ENCODE assay signal across 9 cellular contexts in genomic region chr17:182164-182751, GRCh38. TPM values are rescaled to one million over a fixed set of nuclear protein-coding genes. Genes with fewer than 3 reads are reported as not detected.
DNase-seq lines count a peak whose midpoint lies in the region; ATAC-seq and TF ChIP-seq lines count a peak whose summit lies in the region.
"Had no signal": no experiment of that assay in that cellular context is flagged by ENCODE, and none has a peak within 500 bp of the region (broad histone marks: within the 10 kb centered on the region; RNA-seq: fewer than 3 reads in every experiment).

No MANE protein-coding gene starts in this region.

- no peaks in the 10 kb centered on the region for H3K9me3 Mint-ChIP-seq in activated CD4-positive, alpha-beta T cell treated with anti-CD3 and anti-CD28 coated beads for 36 hours (ENCODE audit: low read depth)
- H3K9me3 Mint-ChIP-seq in activated naive CD8-positive, alpha-beta T cell (ENCODE audit: low read depth) = no peaks in the 10 kb centered on the region

- in situ Hi-C loops in gastrocnemius medialis (cut with MboI; ENCODE audit: low sequenced_read_pairs in 4 of 4) = no loop called here

- TF ChIP-seq CTCF in gastrocnemius medialis (IDR thresholded peaks at IDR 0.05 in 4 of 5, conservative IDR thresholded peaks at IDR 0.05 in 1 of 5) = no peak

- CTCF ChIA-PET in activated CD4-positive, alpha-beta T cell treated with anti-CD3 and anti-CD28 coated beads for 36 hours (lab: Charles Lee) = no interaction called here

- H3K27me3 Mint-ChIP-seq in activated CD4-positive, alpha-beta T cell treated with anti-CD3 and anti-CD28 coated beads for 36 hours = peaks cover 31% of the 10 kb centered on the region
- peaks cover 12% of the 10 kb centered on the region for H3K27me3 Mint-ChIP-seq in activated naive CD8-positive, alpha-beta T cell

- peaks cover 4% of the 10 kb centered on the region for H3K4me1 Mint-ChIP-seq in activated CD4-positive, alpha-beta T cell treated with anti-CD3 and anti-CD28 coated beads for 36 hours
- peaks cover 9% of the 10 kb centered on the region for H3K4me1 Mint-ChIP-seq in activated naive CD8-positive, alpha-beta T cell (ENCODE audit: low read depth)

- no peaks in the 10 kb centered on the region for H3K36me3 ChIP-seq in gastrocnemius medialis
- H3K36me3 ChIP-seq: prostate gland had no signal

- H3K27ac Mint-ChIP-seq in activated CD4-positive, alpha-beta T cell treated with anti-CD3 and anti-CD28 coated beads for 36 hours = no peak overlapping the region
- no peak overlapping the region for H3K27ac Mint-ChIP-seq in activated naive CD8-positive, alpha-beta T cell

- H3K4me1 ChIP-seq in gastrocnemius medialis = no peaks in the 10 kb centered on the region

- POLR2A ChIA-PET in activated CD4-positive, alpha-beta T cell treated with anti-CD3 and anti-CD28 coated beads for 36 hours (lab: Charles Lee) = no interaction called here

- intact Hi-C loops in activated CD4-positive, alpha-beta T cell treated with anti-CD3 and anti-CD28 coated beads for 36 hours (cut with DNase I, micrococcal nuclease) = no loop called here
- intact Hi-C loops in left colon (cut with DNase I, micrococcal nuclease) (no loop called here), gastrocnemius medialis (cut with DNase I; ENCODE audit: low total_unique reads) (no loop called here)

- ATAC-seq in activated CD4-positive, alpha-beta T cell treated with anti-CD3 and anti-CD28 coated beads for 36 hours = no peak
- ATAC-seq in left colon = peak; percentile 21
- no peak for ATAC-seq in gastrocnemius medialis

- H3K36me3 Mint-ChIP-seq in activated CD4-positive, alpha-beta T cell treated with anti-CD3 and anti-CD28 coated beads for 36 hours (ENCODE audit: low read depth) = no peaks in the 10 kb centered on the region
- no peaks in the 10 kb centered on the region for H3K36me3 Mint-ChIP-seq in activated naive CD8-positive, alpha-beta T cell

- H3K4me3 ChIP-seq in gastrocnemius medialis = peak overlapping the region in 1 of 4 donors; percentile 30

- DNase-seq in activated CD4-positive, alpha-beta T cell treated with anti-CD3 and anti-CD28 coated beads for 36 hours = no peak
- DNase-seq in activated CD4-positive, alpha-beta T cell treated with anti-CD3 and anti-CD28 coated beads for 1 hour = no peak
- DNase-seq in left colon = no peak
- no peak for DNase-seq in gastrocnemius medialis
- DNase-seq in stimulated activated CD4-positive, alpha-beta T cell treated with anti-CD3 and anti-CD28 coated beads, Interleukin-4, amount 100 ng/mL, for 1 hour = no peak
- DNase-seq in NCI-H524 treated with DMSO at 0.1 percent for 48 hours (lab: John Stamatoyannopoulos, UW) = no peak
- DNase-seq in central memory CD4-positive, alpha-beta T cell = no peak

- H3K27ac ChIP-seq in gastrocnemius medialis = peak overlapping the region in 3 of 4 donors; percentile 33 to 43 (median 42)
- H3K27ac ChIP-seq: prostate gland had no signal

- TF ChIP-seq POLR2A in gastrocnemius medialis (IDR thresholded peaks at IDR 0.05) = no peak

- H3K4me3 Mint-ChIP-seq in activated CD4-positive, alpha-beta T cell treated with anti-CD3 and anti-CD28 coated beads for 36 hours = peak overlapping the region; percentile 22
- H3K4me3 Mint-ChIP-seq in activated naive CD8-positive, alpha-beta T cell = peak overlapping the region; percentile 80

- H3K9me3 ChIP-seq in gastrocnemius medialis = no peaks in the 10 kb centered on the region
- H3K9me3 ChIP-seq: prostate gland had no signal

- H3K27me3 ChIP-seq in gastrocnemius medialis = peaks cover 9 to 25% (median 13%) of the 10 kb centered on the region in 3 donors

RNA-seq across cellular contexts. Expression of gene DOC2B, which starts 0.8 kb away (rescaled TPM):
- total RNA-seq in activated CD4-positive, alpha-beta T cell treated with anti-CD3 and anti-CD28 coated beads for 36 hours = under 1 TPM; 0.04 to 0.27 TPM
- total RNA-seq in left colon (1 to 10 TPM; 2.0 to 2.2 TPM), gastrocnemius medialis (1 to 10 TPM; 1.1 to 4.0 (median 3.8) TPM)

RNA-seq across cellular contexts. Expression of gene SCGB1C2, which starts 44.9 kb away (rescaled TPM):
- not detected for total RNA-seq in activated CD4-positive, alpha-beta T cell treated with anti-CD3 and anti-CD28 coated beads for 36 hours
- total RNA-seq in left colon (not detected), gastrocnemius medialis (not detected)
- total RNA-seq: prostate gland had no signal
